ENCODE assay signal across 26 cellular contexts in genomic region chr1:33065301-33065700, GRCh38.
"Had no signal": no experiment of that assay in that cellular context is flagged by ENCODE, and none has a peak within 500 bp of the region (broad histone marks: within the 10 kb centered on the region; RNA-seq: fewer than 3 reads in every experiment).

No MANE protein-coding gene starts in this region.

- H3K4me3 Mint-ChIP-seq: activated CD4-positive, alpha-beta memory T cell treated with anti-CD3 and anti-CD28 coated beads, Interleukin-2, amount 10 ng/mL, durations not matched to agents 7 days and 5 days; activated CD4-positive, alpha-beta T cell treated with anti-CD3 and anti-CD28 coated beads, Interleukin-2, amount 10 ng/mL, durations not matched to agents 7 days and 5 days; activated naive CD8-positive, alpha-beta T cell; activated T-cell treated with anti-CD3 and anti-CD28 coated beads, Interleukin-2, amount 50 U/mL, for 24 hours; activated T-cell treated with anti-CD3 and anti-CD28 coated beads, Interleukin-2, amount 50 U/mL, for 72 hours; effector memory CD8-positive, alpha-beta T cell had no signal

- DNase-seq: activated CD4-positive, alpha-beta memory T cell treated with anti-CD3 and anti-CD28 coated beads, Interleukin-2, amount 10 ng/mL, durations not matched to agents 7 days and 5 days; activated CD4-positive, alpha-beta T cell treated with anti-CD3 and anti-CD28 coated beads for 1 hour; activated CD4-positive, alpha-beta T cell treated with anti-CD3 and anti-CD28 coated beads for 4 hours; activated CD4-positive, alpha-beta T cell treated with anti-CD3 and anti-CD28 coated beads, Interleukin-2, amount 10 ng/mL, durations not matched to agents 7 days and 5 days; activated CD4-positive, alpha-beta T cell treated with anti-CD3 and anti-CD28 coated beads, Interleukin-2, amount 50 U/mL, for 4 hours; activated CD8-positive, alpha-beta memory T cell treated with anti-CD3 and anti-CD28 coated beads, Interleukin-2, amount 50 U/mL, for 48 hours; activated gamma-delta T cell; activated naive CD4-positive, alpha-beta T cell; activated T-cell treated with anti-CD3 and anti-CD28 coated beads for 4 hours; activated T-cell treated with anti-CD3 and anti-CD28 coated beads, Interleukin-2, amount 50 U/mL, for 24 hours; activated T-cell treated with anti-CD3 and anti-CD28 coated beads, Interleukin-2, amount 50 U/mL, for 72 hours; amniotic stem cell; anterior cingulate cortex; brain microvascular endothelial cell; caudate nucleus; cortex of kidney; dermis blood vessel endothelial cell; effector CD4-positive, alpha-beta T cell; effector memory CD8-positive, alpha-beta T cell; esophagus squamous epithelium; foreskin melanocyte; head of caudate nucleus; T-helper 2 cell had no signal

- H3K4me1 Mint-ChIP-seq: activated CD4-positive, alpha-beta memory T cell treated with anti-CD3 and anti-CD28 coated beads, Interleukin-2, amount 10 ng/mL, durations not matched to agents 7 days and 5 days; activated CD4-positive, alpha-beta T cell treated with anti-CD3 and anti-CD28 coated beads, Interleukin-2, amount 10 ng/mL, durations not matched to agents 7 days and 5 days had no signal

- H3K27ac ChIP-seq: brain microvascular endothelial cell, epithelial cell of prostate, esophagus squamous epithelium, gastroesophageal sphincter had no signal

- H3K4me3 ChIP-seq: esophagus squamous epithelium, gastroesophageal sphincter had no signal

- H3K36me3 ChIP-seq: brain microvascular endothelial cell, esophagus squamous epithelium, gastroesophageal sphincter had no signal

- H3K27me3 ChIP-seq: brain microvascular endothelial cell, gastroesophageal sphincter had no signal

- ATAC-seq: activated T-cell treated with anti-CD3 and anti-CD28 coated beads, Interleukin-2, amount 50 U/mL, for 72 hours; effector memory CD8-positive, alpha-beta T cell; gastroesophageal sphincter had no signal

- H3K27ac Mint-ChIP-seq: activated CD4-positive, alpha-beta memory T cell treated with anti-CD3 and anti-CD28 coated beads, Interleukin-2, amount 10 ng/mL, durations not matched to agents 7 days and 5 days; activated CD4-positive, alpha-beta T cell treated with anti-CD3 and anti-CD28 coated beads, Interleukin-2, amount 10 ng/mL, durations not matched to agents 7 days and 5 days; activated naive CD8-positive, alpha-beta T cell; activated T-cell treated with anti-CD3 and anti-CD28 coated beads, Interleukin-2, amount 50 U/mL, for 24 hours; activated T-cell treated with anti-CD3 and anti-CD28 coated beads, Interleukin-2, amount 50 U/mL, for 72 hours; effector memory CD8-positive, alpha-beta T cell had no signal
